Comparison of ENCODE assay signal across 13 cellular contexts in the genomic region with DNA sequence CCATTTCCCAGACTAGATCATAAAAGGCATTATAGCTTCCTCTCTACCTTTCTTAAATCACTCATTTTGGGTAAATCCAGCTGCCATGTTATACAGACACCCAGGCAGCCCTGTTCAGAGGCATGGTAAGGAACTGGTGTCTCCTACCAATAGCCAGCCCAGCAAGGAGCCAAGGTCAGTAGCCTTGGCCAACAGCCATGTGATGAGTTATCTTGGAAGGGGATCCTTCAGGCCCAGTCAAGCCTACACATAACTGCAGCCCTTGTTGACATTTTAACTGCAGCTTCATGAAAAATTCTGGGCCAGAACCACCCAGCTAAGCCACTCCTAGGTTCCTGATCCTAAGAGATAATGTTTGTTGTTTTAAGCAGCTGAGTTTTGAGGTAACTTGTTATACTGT. TPM values are rescaled to one million over a fixed set of nuclear protein-coding genes. Genes with fewer than 3 reads are reported as not detected.
DNase-seq lines count a peak whose midpoint lies in the region; ATAC-seq, FAIRE-seq and TF ChIP-seq lines count a peak whose summit lies in the region.
"Had no signal": no experiment of that assay in that cellular context is flagged by ENCODE, and none has a peak within 500 bp of the region (broad histone marks: within the 10 kb centered on the region; RNA-seq: fewer than 3 reads in every experiment).

No MANE protein-coding gene starts in this region.

- CTCF ChIA-PET in GM10248 (lab: Yijun Ruan, JAX): interaction anchor here (1.0 to 1.5 kb wide), 2 partner anchors 84 to 224 kb away, joined by 3 read pairs; no protein-coding TSS in a partner anchor

- H3K4me3 ChIP-seq in epithelial cell of esophagus (ENCODE audit: low read length): no peak overlapping the region
- no peak overlapping the region for H3K4me3 ChIP-seq in osteoblast (ENCODE audit: insufficient read depth, low read length)
- H3K4me3 ChIP-seq: neural progenitor cell, right lobe of liver, uterus had no signal

- H3K27me3 ChIP-seq in osteoblast (ENCODE audit: insufficient read depth, low read length): no peaks in the 10 kb centered on the region
- H3K27me3 ChIP-seq: neural progenitor cell, right lobe of liver, uterus had no signal

- no peak for TF ChIP-seq POLR2A in GM12892 (IDR thresholded peaks at IDR 0.05; ENCODE audit: low read depth, low read length)

- H3K36me3 ChIP-seq in osteoblast (ENCODE audit: insufficient read depth, low read length): no peaks in the 10 kb centered on the region
- H3K36me3 ChIP-seq: neural progenitor cell, right lobe of liver, uterus had no signal

- TF ChIP-seq CTCF in epithelial cell of esophagus (IDR thresholded peaks at IDR 0.05; ENCODE audit: insufficient read depth, low read depth, low read length, missing control alignments): no peak
- no peak for TF ChIP-seq CTCF in osteoblast (IDR thresholded peaks at IDR 0.05; ENCODE audit: extremely low read depth, low read depth, low read length)
- no peak for TF ChIP-seq CTCF in GM10248 (IDR thresholded peaks at IDR 0.05; ENCODE audit: control extremely low read depth, extremely low read depth, low read depth, missing control alignments)

- H4K20me1 ChIP-seq in osteoblast (ENCODE audit: insufficient read depth, low read length): no peaks in the 10 kb centered on the region

- peak; percentile 36 for FAIRE-seq in GM12892 (lab: Jason Lieb, UNC)

- H3K79me2 ChIP-seq in osteoblast (ENCODE audit: insufficient read depth, low read length): no peaks in the 10 kb centered on the region

- no peak for ATAC-seq in HG03521 (IDR thresholded peaks at IDR 0.05; ENCODE audit: unreplicated experiment)
- ATAC-seq: activated CD4-positive, CD25-positive, alpha-beta regulatory T cell treated with anti-CD3 and anti-CD28 coated beads, Interleukin-2, amount 50 U/mL, for 24 hours; right lobe of liver had no signal

- H3K4me1 ChIP-seq in osteoblast (ENCODE audit: insufficient read depth, low read length): peaks cover 16% of the 10 kb centered on the region
- H3K4me1 ChIP-seq: neural progenitor cell, right lobe of liver had no signal

- peak overlapping the region; percentile 87 for H2AFZ ChIP-seq in osteoblast (ENCODE audit: low read length)
- H2AFZ ChIP-seq: neural progenitor cell had no signal

- DNase-seq in GM12892 (ENCODE audit: insufficient read length) (no peak), NCI-H2196 (lab: John Stamatoyannopoulos, UW; ENCODE audit: unreplicated experiment) (peak; percentile 44), epithelial cell of esophagus (ENCODE audit: low read depth) (peak; percentile 60), osteoblast (ENCODE audit: insufficient read length, low spot score, missing footprints) (no peak), GM10248 (ENCODE audit: extremely low spot score) (no peak), CD1c-positive myeloid dendritic cell (ENCODE audit: extremely low spot score) (no peak)
- DNase-seq: CD8-positive, alpha-beta memory T cell; NCI-H226; right lobe of liver had no signal

- POLR2A ChIA-PET in GM10248 (lab: Yijun Ruan, JAX): no interaction called here

- H3K9me3 ChIP-seq in osteoblast (ENCODE audit: low read depth, low read length): no peaks in the 10 kb centered on the region
- H3K9me3 ChIP-seq: right lobe of liver, uterus had no signal

- no peak overlapping the region for H3K4me2 ChIP-seq in osteoblast (ENCODE audit: insufficient read depth, low read length)
- H3K4me2 ChIP-seq: neural progenitor cell had no signal

- H3K27ac ChIP-seq in osteoblast (ENCODE audit: low read depth, low read length): no peak overlapping the region
- H3K27ac ChIP-seq: neural progenitor cell, right lobe of liver, uterus had no signal

RNA-seq across cellular contexts. Expression of gene ZMAT3, which starts 29.0 kb away (rescaled TPM):
- 45.9 TPM for polyA plus RNA-seq in GM12892 (2012; ENCODE audit: missing spikeins)
- total RNA-seq in osteoblast: 47.0 and 56.0 TPM in 2 replicates

RNA-seq across cellular contexts. Expression of gene PIK3CA, which starts 47.5 kb away (rescaled TPM):
- polyA plus RNA-seq in GM12892 (2012; ENCODE audit: missing spikeins): 12.9 TPM
- 29.8 and 34.7 TPM in 2 replicates for total RNA-seq in osteoblast

Comparison
In these comparisons a context has a peak if more than half of its experiments do, and no peak if none do; other contexts are left out.
1. DNase-seq: peak in NCI-H2196 (single experiment) and epithelial cell of esophagus (single experiment); none in GM12892 (single experiment), osteoblast (single experiment), GM10248 (single experiment) and CD1c-positive myeloid dendritic cell (single experiment).